Comparison of ENCODE assay signal across 23 cellular contexts in genomic region chr11:44804449-44805151, GRCh38.
A peak's percentile ranks its signal among the peaks of the same experiment; 100 is the strongest.
DNase-seq lines count a peak whose midpoint lies in the region; ATAC-seq and TF ChIP-seq lines count a peak whose summit lies in the region.
"Had no signal": no experiment of that assay in that cellular context is flagged by ENCODE, and none has a peak within 500 bp of the region (broad histone marks: within the 10 kb centered on the region; RNA-seq: fewer than 3 reads in every experiment).

No MANE protein-coding gene starts in this region.

- peak overlapping the region; percentile 11 for H3K4me3 Mint-ChIP-seq in glutamatergic neuron (ENCODE audit: unreplicated experiment)
- peak overlapping the region; percentile 45 for H3K4me3 Mint-ChIP-seq in neural crest cell
- H3K4me3 Mint-ChIP-seq: activated T-cell treated with anti-CD3 and anti-CD28 coated beads, Interleukin-2, amount 50 U/mL, for 72 hours; CD8-positive, alpha-beta T cell had no signal

- H3K27ac Mint-ChIP-seq in glutamatergic neuron (ENCODE audit: unreplicated experiment) (peak overlapping the region; percentile 73), neural crest cell (ENCODE audit: unreplicated experiment) (peak overlapping the region; percentile 92)
- H3K27ac Mint-ChIP-seq: activated T-cell treated with anti-CD3 and anti-CD28 coated beads, Interleukin-2, amount 50 U/mL, for 72 hours; CD8-positive, alpha-beta T cell had no signal

- H3K4me3 ChIP-seq in uterus, result no peak overlapping the region
- H3K4me3 ChIP-seq: adrenal gland, GM12878, SK-N-MC had no signal

- no peaks in the 10 kb centered on the region for H3K36me3 Mint-ChIP-seq in glutamatergic neuron (ENCODE audit: unreplicated experiment)
- no peaks in the 10 kb centered on the region for H3K36me3 Mint-ChIP-seq in neural crest cell (ENCODE audit: low read depth)
- H3K36me3 Mint-ChIP-seq: CD8-positive, alpha-beta T cell had no signal

- TF ChIP-seq CTCF in glutamatergic neuron (IDR thresholded peaks at IDR 0.05; ENCODE audit: partially characterized antibody, unreplicated experiment), result no peak
- TF ChIP-seq CTCF in neural crest cell (conservative IDR thresholded peaks at IDR 0.05), result no peak
- no peak for TF ChIP-seq CTCF in uterus (IDR thresholded peaks at IDR 0.05)

- H3K4me1 Mint-ChIP-seq in glutamatergic neuron (ENCODE audit: low read depth, unreplicated experiment) (peaks cover 49% of the 10 kb centered on the region), neural crest cell (peaks cover 83% of the 10 kb centered on the region)

- no peaks in the 10 kb centered on the region for H3K36me3 ChIP-seq in uterus
- H3K36me3 ChIP-seq: adrenal gland, neutrophil had no signal

- H3K9me3 Mint-ChIP-seq in glutamatergic neuron (ENCODE audit: unreplicated experiment) (peaks cover 9% of the 10 kb centered on the region), neural crest cell (no peaks in the 10 kb centered on the region)
- H3K9me3 Mint-ChIP-seq: activated T-cell treated with anti-CD3 and anti-CD28 coated beads, Interleukin-2, amount 50 U/mL, for 72 hours; CD8-positive, alpha-beta T cell had no signal

- no peaks in the 10 kb centered on the region for H3K4me1 ChIP-seq in uterus

- no peaks in the 10 kb centered on the region for H3K27me3 ChIP-seq in uterus
- H3K27me3 ChIP-seq: adrenal gland had no signal

- no peaks in the 10 kb centered on the region for H3K9me3 ChIP-seq in uterus
- H3K9me3 ChIP-seq: adrenal gland, neutrophil had no signal

- H3K27ac ChIP-seq in uterus, result peak overlapping the region; percentile 78
- H3K27ac ChIP-seq: 22Rv1, epithelial cell of prostate, HL-60, neutrophil, SK-N-MC had no signal

- DNase-seq in NCI-H446 treated with DMSO at 0.1 percent for 48 hours (lab: John Stamatoyannopoulos, UW) (peak; percentile 27), NCI-H446 (lab: John Stamatoyannopoulos, UW) (no peak), glutamatergic neuron (no peak), neural crest cell (ENCODE audit: low read depth, low spot score) (no peak), uterus (peak in 1 of 2 donors; percentile 45), DMS114 treated with DMSO at 0.1 percent for 48 hours (lab: John Stamatoyannopoulos, UW; ENCODE audit: unreplicated experiment) (no peak), NCI-H526 (lab: John Stamatoyannopoulos, UW) (no peak)
- DNase-seq: activated CD4-positive, alpha-beta T cell treated with anti-CD3 and anti-CD28 coated beads, Interleukin-2, amount 50 U/mL, for 4 hours; activated T-cell treated with anti-CD3 and anti-CD28 coated beads, Interleukin-2, amount 50 U/mL, for 72 hours; adrenal gland; CD8-positive, alpha-beta T cell; left colon; NCI-H1105 treated with DMSO at 0.1 percent for 48 hours; NCI-H226; small intestine; stimulated activated naive CD8-positive, alpha-beta T cell treated with anti-CD3 and anti-CD28 coated beads, Interleukin-15, Interleukin-2, amounts not matched to agents 100 U/mL and 50 U/mL, for 24 hours had no signal

- intact Hi-C loops in uterus (cut with DNase I; ENCODE audit: low total_unique reads), result no loop called here

- no peak for TF ChIP-seq POLR2A in uterus (IDR thresholded peaks at IDR 0.05)

- H3K27me3 Mint-ChIP-seq in glutamatergic neuron (ENCODE audit: unreplicated experiment) (peaks cover 10% of the 10 kb centered on the region), neural crest cell (ENCODE audit: low read depth) (no peaks in the 10 kb centered on the region)

- no peak for ATAC-seq in GM21528 (IDR thresholded peaks at IDR 0.05; ENCODE audit: low FRiP score, unreplicated experiment)
- ATAC-seq: activated T-cell treated with anti-CD3 and anti-CD28 coated beads, Interleukin-2, amount 50 U/mL, for 72 hours; CD8-positive, alpha-beta T cell; GM12878; left colon; stimulated activated naive CD8-positive, alpha-beta T cell treated with anti-CD3 and anti-CD28 coated beads, Interleukin-15, Interleukin-2, amounts not matched to agents 100 U/mL and 50 U/mL, for 24 hours had no signal
